28 cellular contexts compared by ENCODE assay signal in genomic region chr2:212153923-212154322, GRCh38.
"Had no signal": no experiment of that assay in that cellular context is flagged by ENCODE, and none has a peak within 500 bp of the region (broad histone marks: within the 10 kb centered on the region; RNA-seq: fewer than 3 reads in every experiment).

No MANE protein-coding gene starts in this region.

- H3K36me3 Mint-ChIP-seq: mesothelial cell of epicardium; naive B cell; natural killer cell treated with Interleukin-12 subunit alpha and Interleukin-12 subunit beta and Interleukin-15 and Interleukin-18, amount 100 ng/mL, for 72 hours; stimulated activated memory B cell treated with anti-CD40 and anti-IgM and Interleukin-4, amounts not matched to agents 10 μg/mL and 1 μg/mL and 100 μg/mL, for 72 hours; type B pancreatic cell had no signal

- H3K4me1 ChIP-seq: gastrocnemius medialis, neural progenitor cell, prostate gland, right atrium auricular region, sigmoid colon, spleen, testis had no signal

- H3K27ac Mint-ChIP-seq: mesothelial cell of epicardium; naive B cell; natural killer cell treated with Interleukin-12 subunit alpha and Interleukin-12 subunit beta and Interleukin-15 and Interleukin-18, amount 100 ng/mL, for 72 hours; neural progenitor cell; stimulated activated memory B cell treated with anti-CD40 and anti-IgM and Interleukin-4, amounts not matched to agents 10 μg/mL and 1 μg/mL and 100 μg/mL, for 72 hours; type B pancreatic cell had no signal

- H3K4me2 ChIP-seq: neural progenitor cell had no signal

- H3K27me3 Mint-ChIP-seq: naive B cell; natural killer cell treated with Interleukin-12 subunit alpha and Interleukin-12 subunit beta and Interleukin-15 and Interleukin-18, amount 100 ng/mL, for 72 hours; stimulated activated memory B cell treated with anti-CD40 and anti-IgM and Interleukin-4, amounts not matched to agents 10 μg/mL and 1 μg/mL and 100 μg/mL, for 72 hours; type B pancreatic cell had no signal

- H3K9me3 ChIP-seq: esophagus squamous epithelium, gastrocnemius medialis, mucosa of descending colon, prostate gland, right atrium auricular region, sigmoid colon, spleen, testis, tibial artery had no signal

- ATAC-seq: gastrocnemius medialis; left lobe of liver; mucosa of descending colon; natural killer cell treated with Interleukin-12 subunit alpha and Interleukin-12 subunit beta and Interleukin-15 and Interleukin-18, amount 100 ng/mL, for 72 hours; stimulated activated memory B cell treated with anti-CD40 and anti-IgM and Interleukin-4, amounts not matched to agents 10 μg/mL and 1 μg/mL and 100 μg/mL, for 72 hours; stimulated activated naive CD8-positive, alpha-beta T cell treated with anti-CD3 and anti-CD28 coated beads, Interleukin-15, Interleukin-2, amounts not matched to agents 100 U/mL and 50 U/mL, for 24 hours had no signal

- H3K9ac ChIP-seq: neural progenitor cell had no signal

- H3K36me3 ChIP-seq: esophagus squamous epithelium, gastrocnemius medialis, neural progenitor cell, prostate gland, right atrium auricular region, sigmoid colon, spleen, tibial artery had no signal

- H3K4me3 Mint-ChIP-seq: mesothelial cell of epicardium; naive B cell; natural killer cell treated with Interleukin-12 subunit alpha and Interleukin-12 subunit beta and Interleukin-15 and Interleukin-18, amount 100 ng/mL, for 72 hours; neural progenitor cell; stimulated activated memory B cell treated with anti-CD40 and anti-IgM and Interleukin-4, amounts not matched to agents 10 μg/mL and 1 μg/mL and 100 μg/mL, for 72 hours; type B pancreatic cell had no signal

- DNase-seq: dermis blood vessel endothelial cell; effector memory CD4-positive, alpha-beta T cell; erythroblast; esophagus squamous epithelium; gastrocnemius medialis; head of caudate nucleus; kidney; mesenchymal stem cell; mucosa of descending colon; naive B cell; nucleus accumbens; sigmoid colon; spleen; stimulated activated CD4-positive, alpha-beta T cell treated with anti-CD3 and anti-CD28 coated beads, Interleukin-4, amount 100 ng/mL, for 4 hours; stimulated activated naive CD8-positive, alpha-beta T cell treated with anti-CD3 and anti-CD28 coated beads, Interleukin-15, Interleukin-2, amounts not matched to agents 100 U/mL and 50 U/mL, for 24 hours; substantia nigra; testis; tibial artery had no signal

- H3K27ac ChIP-seq: coronary artery, esophagus squamous epithelium, gastrocnemius medialis, neural progenitor cell, prostate gland, right atrium auricular region, sigmoid colon, spleen, testis, tibial artery had no signal

- H3K27me3 ChIP-seq: esophagus squamous epithelium, gastrocnemius medialis, neural progenitor cell, right atrium auricular region, sigmoid colon, spleen, testis, tibial artery had no signal

- H3K4me3 ChIP-seq: coronary artery, esophagus squamous epithelium, gastrocnemius medialis, lung, mucosa of descending colon, neural progenitor cell, prostate gland, right atrium auricular region, sigmoid colon, spleen, testis, tibial artery had no signal

- H3K9me3 Mint-ChIP-seq: neural progenitor cell, type B pancreatic cell had no signal

- H2AFZ ChIP-seq: neural progenitor cell had no signal

- H3K4me1 Mint-ChIP-seq: naive B cell; stimulated activated memory B cell treated with anti-CD40 and anti-IgM and Interleukin-4, amounts not matched to agents 10 μg/mL and 1 μg/mL and 100 μg/mL, for 72 hours had no signal
